Comparison of ENCODE assay signal across 1 cellular context in genomic region chr6:53347921-53348435, GRCh38.
TF ChIP-seq lines count a peak whose summit lies in the region.

No MANE protein-coding gene starts in this region.

TF ChIP-seq in HEK293, 187 proteins besides CTCF, POLR2A, EP300 and RAD21 (continued from another document and continues in another):
- TF ChIP-seq BCL6B (tag by site-specific recombination; IDR thresholded peaks at IDR 0.05) (no peak), ZNF626 (tag by site-specific recombination; IDR thresholded peaks at IDR 0.05) (no peak), ZNF18 (tag by site-specific recombination; IDR thresholded peaks at IDR 0.05) (no peak), IKZF3 (tag by site-specific recombination; IDR thresholded peaks at IDR 0.05) (peak; percentile 82; the same call in 1 of the 2 replicates), ZNF37A (tag by site-specific recombination; IDR thresholded peaks at IDR 0.05) (peak; percentile 86), ZNF248 (tag by site-specific recombination; IDR thresholded peaks at IDR 0.05) (no peak), ZNF610 (tag by site-specific recombination; IDR thresholded peaks at IDR 0.05; ENCODE audit: borderline replicate concordance) (no peak), SETDB1 (IDR thresholded peaks at IDR 0.05; ENCODE audit: insufficient read length, low read length) (no peak), ZNF2 (tag by site-specific recombination; IDR thresholded peaks at IDR 0.05) (no peak), ZNF510 (tag by site-specific recombination; IDR thresholded peaks at IDR 0.05; ENCODE audit: insufficient replicate concordance) (no peak), ZNF121 (tag by site-specific recombination; IDR thresholded peaks at IDR 0.05) (no peak), ZSCAN5A (tag by site-specific recombination; IDR thresholded peaks at IDR 0.05) (no peak), ZNF677 (tag by site-specific recombination; IDR thresholded peaks at IDR 0.05) (no peak), ZNF596 (tag by site-specific recombination; IDR thresholded peaks at IDR 0.05) (no peak), ZNF654 (tag by site-specific recombination; IDR thresholded peaks at IDR 0.05; ENCODE audit: low read depth) (no peak), ZNF624 (tag by site-specific recombination; IDR thresholded peaks at IDR 0.05) (no peak), ZNF473 (tag by site-specific recombination; IDR thresholded peaks at IDR 0.05) (no peak), PRDM6 (tag by site-specific recombination; IDR thresholded peaks at IDR 0.05) (no peak), ZNF670 (tag by site-specific recombination; IDR thresholded peaks at IDR 0.05; ENCODE audit: low read depth) (no peak), ATF2 (tag by site-specific recombination; IDR thresholded peaks at IDR 0.05; ENCODE audit: low read depth) (no peak), HOXD13 (CRISPR knock-in tag; IDR thresholded peaks at IDR 0.05; ENCODE audit: borderline replicate concordance) (no peak), ZNF324 (tag by site-specific recombination; IDR thresholded peaks at IDR 0.05) (no peak), ZBTB21 (tag by site-specific recombination; IDR thresholded peaks at IDR 0.05) (no peak), ZXDB (tag by site-specific recombination; IDR thresholded peaks at IDR 0.05) (0 out of 2 replicates have a peak, but pooled peaks have one; percentile 13), MEIS1 (CRISPR knock-in tag; IDR thresholded peaks at IDR 0.05; ENCODE audit: borderline replicate concordance) (no peak), ZNF76 (tag by site-specific recombination; IDR thresholded peaks at IDR 0.05; ENCODE audit: borderline replicate concordance, low read depth) (no peak), ZNF341 (tag by site-specific recombination; IDR thresholded peaks at IDR 0.05; ENCODE audit: low read depth) (peak; percentile 86), ZBTB17 (tag by site-specific recombination; IDR thresholded peaks at IDR 0.05) (peak; percentile 43; the same call in 1 of the 2 replicates), ZNF202 (tag by site-specific recombination; IDR thresholded peaks at IDR 0.05; ENCODE audit: borderline replicate concordance) (no peak), ZNF16 (tag by site-specific recombination; IDR thresholded peaks at IDR 0.05; ENCODE audit: low read depth) (no peak), ZNF24 (tag by site-specific recombination; IDR thresholded peaks at IDR 0.05) (no peak), KLF1 (tag by site-specific recombination; IDR thresholded peaks at IDR 0.05) (no peak), ZNF138 (tag by site-specific recombination; IDR thresholded peaks at IDR 0.05; ENCODE audit: borderline replicate concordance) (no peak), ZNF837 (tag by site-specific recombination; IDR thresholded peaks at IDR 0.05) (no peak), HIC1 (tag by site-specific recombination; IDR thresholded peaks at IDR 0.05) (peak; percentile 34; the same call in 1 of the 2 replicates), ZNF19 (tag by site-specific recombination; IDR thresholded peaks at IDR 0.05; ENCODE audit: low read depth) (no peak), ZBTB48 (tag by site-specific recombination; IDR thresholded peaks at IDR 0.05) (peak; percentile 82), ZNF629 (tag by site-specific recombination; IDR thresholded peaks at IDR 0.05) (no peak), ZNF239 (tag by site-specific recombination; IDR thresholded peaks at IDR 0.05) (no peak), ZNF777 (tag by site-specific recombination; IDR thresholded peaks at IDR 0.05; ENCODE audit: borderline replicate concordance) (no peak), PBX3 (CRISPR knock-in tag; IDR thresholded peaks at IDR 0.05) (no peak), YY1 (tag by site-specific recombination; IDR thresholded peaks at IDR 0.05) (no peak), OSR2 (tag by site-specific recombination; IDR thresholded peaks at IDR 0.05) (no peak), ZFP69B (tag by site-specific recombination; IDR thresholded peaks at IDR 0.05) (no peak), KLF17 (tag by site-specific recombination; IDR thresholded peaks at IDR 0.05) (no peak), ZNF354C (tag by site-specific recombination; IDR thresholded peaks at IDR 0.05; ENCODE audit: borderline replicate concordance, low read depth) (no peak), ZNF132 (tag by site-specific recombination; IDR thresholded peaks at IDR 0.05; ENCODE audit: borderline replicate concordance) (no peak), ZNF529 (tag by site-specific recombination; IDR thresholded peaks at IDR 0.05; ENCODE audit: insufficient replicate concordance) (no peak), ZNF830 (tag by site-specific recombination; IDR thresholded peaks at IDR 0.05; ENCODE audit: low read depth) (no peak), ZNF791 (tag by site-specific recombination; IDR thresholded peaks at IDR 0.05) (no peak), HOXA7 (CRISPR knock-in tag; IDR thresholded peaks at IDR 0.05; ENCODE audit: borderline replicate concordance) (no peak; the same call in 1 of the 2 replicates), BCL11B (tag by site-specific recombination; IDR thresholded peaks at IDR 0.05; ENCODE audit: low read depth) (no peak), ZNF776 (tag by site-specific recombination; IDR thresholded peaks at IDR 0.05; ENCODE audit: borderline replicate concordance) (no peak), SP2 (tag by site-specific recombination; IDR thresholded peaks at IDR 0.05) (peak; percentile 79), ZNF398 (tag by site-specific recombination; IDR thresholded peaks at IDR 0.05) (peak; percentile 48), EGR2 (tag by site-specific recombination; IDR thresholded peaks at IDR 0.05; ENCODE audit: low read depth) (peak; percentile 59; the same call in 1 of the 2 replicates), ZNF391 (tag by site-specific recombination; IDR thresholded peaks at IDR 0.05; ENCODE audit: borderline replicate concordance, low read depth) (no peak)
